8 cellular contexts compared by ENCODE assay signal in genomic region chr2:105329561-105330495, GRCh38. TPM values are rescaled to one million over a fixed set of nuclear protein-coding genes. Genes with fewer than 3 reads are reported as not detected.
DNase-seq lines count a peak whose midpoint lies in the region; ATAC-seq and TF ChIP-seq lines count a peak whose summit lies in the region.

Gene TGFBRAP1 (minus strand): TSS chr2:105329735. CDS start chr2:105308301, 21,434 bp downstream.

- peak within 1 kb of the TSS; percentile 95 for H3K4me3 ChIP-seq in SJCRH30
- peak within 1 kb of the TSS; percentile 56 to 84 (median 76) for H3K4me3 ChIP-seq in upper lobe of left lung

- no peak for TF ChIP-seq EP300 in upper lobe of left lung (IDR thresholded peaks at IDR 0.05)

- CTCF ChIA-PET in activated naive CD4-positive, alpha-beta T cell treated with anti-CD3 and anti-CD28 coated beads, Interleukin-2, amount 10 ng/mL, durations not matched to agents 7 days and 5 days (lab: Charles Lee) = interaction anchor here (0.5 to 1.6 kb wide), 5 partner anchors 10 to 92 kb away, joined by 3 to 4 read pairs (median 4); no protein-coding TSS in a partner anchor

- TF ChIP-seq POLR2A in upper lobe of left lung (IDR thresholded peaks at IDR 0.05) = peak in 2 of 4 donors; percentile 56 to 61

- H3K27me3 Mint-ChIP-seq in activated naive CD4-positive, alpha-beta T cell treated with anti-CD3 and anti-CD28 coated beads, Interleukin-2, amount 10 ng/mL, durations not matched to agents 7 days and 5 days = no peaks in the 10 kb centered on the region
- H3K27me3 Mint-ChIP-seq in osteocyte (ENCODE audit: unreplicated experiment) = no peaks in the 10 kb centered on the region

- H3K36me3 Mint-ChIP-seq in activated naive CD4-positive, alpha-beta T cell treated with anti-CD3 and anti-CD28 coated beads, Interleukin-2, amount 10 ng/mL, durations not matched to agents 7 days and 5 days = peaks cover 6% of the 10 kb centered on the region
- no peaks in the 10 kb centered on the region for H3K36me3 Mint-ChIP-seq in osteocyte (ENCODE audit: unreplicated experiment)

- DNase-seq in Caki2 (ENCODE audit: low read depth) = peak; percentile 71
- DNase-seq in SJCRH30 = peak; percentile 55 to 66
- peak; percentile 69 for DNase-seq in activated naive CD4-positive, alpha-beta T cell treated with anti-CD3 and anti-CD28 coated beads, Interleukin-2, amount 10 ng/mL, durations not matched to agents 7 days and 5 days
- peak; percentile 62 for DNase-seq in glomerular visceral epithelial cell (ENCODE audit: extremely low spot score)
- DNase-seq in osteocyte (ENCODE audit: extremely low spot score, unreplicated experiment) = no peak
- peak; percentile 56 to 94 for DNase-seq in upper lobe of left lung

- H3K27ac Mint-ChIP-seq in activated naive CD4-positive, alpha-beta T cell treated with anti-CD3 and anti-CD28 coated beads, Interleukin-2, amount 10 ng/mL, durations not matched to agents 7 days and 5 days = peak within 1 kb of the TSS; percentile 89
- peak within 1 kb of the TSS; percentile 80 for H3K27ac Mint-ChIP-seq in osteocyte (ENCODE audit: unreplicated experiment)

- H3K27ac ChIP-seq in SJCRH30 (peak within 1 kb of the TSS; percentile 95), upper lobe of left lung (peak within 1 kb of the TSS; percentile 83 to 94 (median 92))

- H3K27me3 ChIP-seq in SJCRH30 (no peaks in the 10 kb centered on the region), upper lobe of left lung (no peaks in the 10 kb centered on the region)

- H3K36me3 ChIP-seq in SJCRH30 (0 out of 2 replicates have a peak, but pooled peaks cover 5% of the 10 kb centered on the region), upper lobe of left lung (peaks cover 0 to 10% (median 0%) of the 10 kb centered on the region in 4 donors)

- peaks cover 35% of the 10 kb centered on the region for H3K4me1 Mint-ChIP-seq in activated naive CD4-positive, alpha-beta T cell treated with anti-CD3 and anti-CD28 coated beads, Interleukin-2, amount 10 ng/mL, durations not matched to agents 7 days and 5 days
- H3K4me1 Mint-ChIP-seq in osteocyte (ENCODE audit: unreplicated experiment) = peaks cover 33% of the 10 kb centered on the region

- no peaks in the 10 kb centered on the region for H3K9me3 Mint-ChIP-seq in activated naive CD4-positive, alpha-beta T cell treated with anti-CD3 and anti-CD28 coated beads, Interleukin-2, amount 10 ng/mL, durations not matched to agents 7 days and 5 days
- H3K9me3 Mint-ChIP-seq in osteocyte (ENCODE audit: unreplicated experiment) = no peaks in the 10 kb centered on the region

- in situ Hi-C loops in Caki2 (cut with HindIII; ENCODE audit: low pct_unique_long_range_greater_than_20kb, low sequenced_read_pairs) = no loop called here

- 6 to 11% methylated on average over 15 to 23 of the region's 101 CpGs for WGBS in upper lobe of left lung, 2 donors

- peak within 1 kb of the TSS; percentile 83 for H3K4me3 Mint-ChIP-seq in activated naive CD4-positive, alpha-beta T cell treated with anti-CD3 and anti-CD28 coated beads, Interleukin-2, amount 10 ng/mL, durations not matched to agents 7 days and 5 days
- H3K4me3 Mint-ChIP-seq in osteocyte (ENCODE audit: unreplicated experiment) = peak within 1 kb of the TSS; percentile 91

- no peaks in the 10 kb centered on the region for H3K9me3 ChIP-seq in SJCRH30 (replicated peaks)
- no peaks in the 10 kb centered on the region for H3K9me3 ChIP-seq in upper lobe of left lung

- ATAC-seq in GM19455 (IDR thresholded peaks at IDR 0.05; ENCODE audit: unreplicated experiment) = peak; percentile 79
- peak; percentile 48 for ATAC-seq in HG03558 (IDR thresholded peaks at IDR 0.05; ENCODE audit: extremely low read depth, unreplicated experiment)
- ATAC-seq in upper lobe of left lung (ENCODE audit: low FRiP score in 2 of 2) = peak; percentile 58 to 96

- H3K4me1 ChIP-seq in SJCRH30 (peaks cover 25% of the 10 kb centered on the region), upper lobe of left lung (peaks cover 11 to 23% (median 21%) of the 10 kb centered on the region in 4 donors)

- TF ChIP-seq CTCF in osteocyte (IDR thresholded peaks at IDR 0.05) (no peak), upper lobe of left lung (IDR thresholded peaks at IDR 0.05) (peak in 3 of 6 experiments; percentile 8 to 19 (median 17))

RNA-seq across cellular contexts. Expression of gene TGFBRAP1, which starts in this region (rescaled TPM):
- 17.5 and 20.9 TPM in 2 replicates for total RNA-seq in Caki2 (2014; rRNA removed; shearing (Covaris generic); ENCODE audit: low replicate concordance)
- total RNA-seq in SJCRH30 (2014; rRNA removed; shearing (Covaris generic)) = 18.7 and 19.5 TPM in 2 replicates
- total RNA-seq in osteocyte (17.9 and 21.2 TPM in 2 replicates), upper lobe of left lung (10 to 100 TPM; 18.6 to 25.7 (median 20.8) TPM)
